ENCODE assay signal across 18 cellular contexts in genomic region chr16:15038689-15039088, GRCh38.
"Had no signal": no experiment of that assay in that cellular context is flagged by ENCODE, and none has a peak within 500 bp of the region (broad histone marks: within the 10 kb centered on the region; RNA-seq: fewer than 3 reads in every experiment).

No MANE protein-coding gene starts in this region.

- FAIRE-seq: frontal cortex, small intestine had no signal

- H3K9me3 Mint-ChIP-seq: naive thymus-derived CD4-positive, alpha-beta T cell; stimulated activated naive CD8-positive, alpha-beta T cell treated with anti-CD3 and anti-CD28 coated beads, Interleukin-15, Interleukin-2, amounts not matched to agents 100 ng/mL and 50 ng/mL, for 24 hours had no signal

- H3K4me3 ChIP-seq: dorsolateral prefrontal cortex, heart left ventricle, lung, right atrium auricular region, testis, transverse colon had no signal

- H3K4me3 Mint-ChIP-seq: naive thymus-derived CD4-positive, alpha-beta T cell; stimulated activated naive CD8-positive, alpha-beta T cell treated with anti-CD3 and anti-CD28 coated beads, Interleukin-15, Interleukin-2, amounts not matched to agents 100 ng/mL and 50 ng/mL, for 24 hours had no signal

- H3K27ac ChIP-seq: dorsolateral prefrontal cortex, heart left ventricle, right atrium auricular region, testis, transverse colon had no signal

- H3K9me3 ChIP-seq: heart left ventricle, right atrium auricular region, testis, transverse colon had no signal

- ATAC-seq: esophagus mucosa; heart left ventricle; left colon; left ventricle myocardium superior; naive thymus-derived CD4-positive, alpha-beta T cell had no signal

- H3K27me3 ChIP-seq: dorsolateral prefrontal cortex, heart left ventricle, right atrium auricular region, testis, transverse colon had no signal

- DNase-seq: cortex of kidney; dorsolateral prefrontal cortex; effector CD8-positive, alpha-beta T cell; heart left ventricle; hippocampal formation; left colon; left ventricle myocardium superior; mesendoderm; naive thymus-derived CD4-positive, alpha-beta T cell; small intestine; stimulated activated CD4-positive, alpha-beta T cell treated with anti-CD3 and anti-CD28 coated beads, Interleukin-12 subunit alpha, Interleukin-12 subunit beta, amount 100 ng/mL, for 4 hours; testis; transverse colon had no signal

- H3K27me3 Mint-ChIP-seq: naive thymus-derived CD4-positive, alpha-beta T cell; stimulated activated naive CD8-positive, alpha-beta T cell treated with anti-CD3 and anti-CD28 coated beads, Interleukin-15, Interleukin-2, amounts not matched to agents 100 ng/mL and 50 ng/mL, for 24 hours had no signal

- H3K27ac Mint-ChIP-seq: stimulated activated naive CD8-positive, alpha-beta T cell treated with anti-CD3 and anti-CD28 coated beads, Interleukin-15, Interleukin-2, amounts not matched to agents 100 ng/mL and 50 ng/mL, for 24 hours had no signal
